ENCODE assay signal across 8 cellular contexts in the genomic region with DNA sequence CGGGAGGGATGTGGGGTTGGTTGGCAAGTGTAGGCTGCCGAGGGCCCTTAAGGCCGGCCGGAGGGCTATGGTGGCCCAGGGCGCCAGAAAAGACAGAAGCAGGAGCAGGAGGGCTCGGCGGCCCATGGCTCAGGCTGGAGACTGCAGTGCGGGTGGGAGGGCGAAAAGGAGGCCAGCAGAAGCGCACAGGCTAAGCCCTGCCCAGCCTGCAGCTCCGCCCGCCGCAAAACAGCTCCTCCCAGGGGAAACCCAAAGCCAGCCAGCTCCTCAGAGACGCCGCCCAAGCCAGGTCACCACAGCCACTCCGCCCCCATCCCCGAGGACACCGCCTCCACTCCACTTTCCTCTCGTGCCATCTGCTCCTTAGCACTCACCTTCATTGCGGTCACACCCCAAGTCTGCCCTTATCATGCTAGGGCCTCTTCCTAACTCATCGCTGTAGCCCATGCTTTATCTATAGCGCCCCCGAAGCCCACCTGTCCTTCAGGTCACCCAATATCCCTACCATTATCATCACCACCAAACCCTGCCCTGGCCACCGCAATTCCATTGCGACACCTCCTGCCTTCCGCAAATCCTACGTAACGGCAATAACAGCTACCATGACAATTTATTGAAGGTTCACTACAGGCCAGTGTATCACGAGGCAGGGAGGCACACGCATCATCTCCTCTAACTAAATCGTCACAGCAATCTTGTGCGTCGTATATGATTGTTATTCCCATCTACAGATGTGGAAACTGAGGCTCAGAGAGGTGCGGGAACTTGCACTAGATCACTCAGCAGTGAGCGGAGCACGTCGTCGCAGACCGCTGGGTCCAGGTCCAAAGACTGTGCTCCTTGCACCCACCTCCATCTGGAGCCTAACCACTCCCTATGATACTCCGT. TPM values are rescaled to one million over a fixed set of nuclear protein-coding genes. Genes with fewer than 3 reads are reported as not detected.
A peak's percentile ranks its signal among the peaks of the same experiment; 100 is the strongest.
DNase-seq lines count a peak whose midpoint lies in the region; ATAC-seq, FAIRE-seq and TF ChIP-seq lines count a peak whose summit lies in the region.

Gene PRCP, minus strand, starts transcription at position 154 of the 888 bp plus-strand sequence. Its CDS starts 28 bp downstream, at position 126.

- TF ChIP-seq POLR2A in H1 (IDR thresholded peaks at IDR 0.05; ENCODE audit: control extremely low read depth in 1 of 2, low read depth in 2 of 2, low read length in 2 of 2), result peak; percentile 35 to 96

- 0 out of 3 replicates have a peak, but pooled peaks of 1 of the 2 experiments have one; percentile 18 for TF ChIP-seq EP300 in H1 (IDR thresholded peaks at IDR 0.05; ENCODE audit: borderline replicate concordance in 1 of 2, low read depth in 2 of 2, low read length in 2 of 2)

- H3K79me2 ChIP-seq in H1 (ENCODE audit: control insufficient read depth in 1 of 2, insufficient read depth in 2 of 2, low read length in 2 of 2), result peaks cover 12 to 59% of the 10 kb centered on the region in 2 experiments

- POLR2A ChIA-PET in CD8-positive, alpha-beta memory T cell (lab: Charles Lee), result interaction anchor here (0.6 to 2.9 kb wide), 19 partner anchors 10 to 386 kb away, joined by 3 to 56 read pairs (median 6); partner anchors contain the start of genes ANKRD42, CCDC90B, PCF11 and RAB30
- POLR2A ChIA-PET in H1 (lab: Charles Lee; ENCODE audit: partially characterized antibody), result interaction anchor here (0.6 to 2.9 kb wide), 12 partner anchors 11 to 385 kb away, joined by 3 to 13 read pairs (median 4); partner anchors contain the start of genes CCDC90B, PCF11 and RAB30

- H3K27ac Mint-ChIP-seq in CD8-positive, alpha-beta memory T cell, result peak within 1 kb of the TSS; percentile 98 to 100 (median 100)

- peaks cover 13% of the 10 kb centered on the region for H3K23me2 ChIP-seq in H1 (ENCODE audit: low read depth, low read length)

- H3K4me2 ChIP-seq in H1 (ENCODE audit: insufficient read depth in 1 of 2, low read depth in 2 of 2, low read length in 2 of 2) (peak within 1 kb of the TSS; percentile 98 to 100), mesenchymal stem cell (ENCODE audit: low read length, poor library complexity, severe bottlenecking) (peak within 1 kb of the TSS; percentile 83)

- H3K36me3 ChIP-seq in CD8-positive, alpha-beta memory T cell (ENCODE audit: insufficient read depth, low read length), result no peaks in the 10 kb centered on the region
- peaks cover 0 to 2% (median 0%) of the 10 kb centered on the region in 4 experiments; a peak in 2 of 8 replicates for H3K36me3 ChIP-seq in H1 (ENCODE audit: control insufficient read depth in 2 of 4, insufficient read depth in 4 of 4, low read length in 3 of 4)
- H3K36me3 ChIP-seq in mesenchymal stem cell (ENCODE audit: control insufficient read depth in 1 of 2, insufficient read depth in 2 of 2, low read depth in 1 of 2, low read length in 2 of 2), result no peaks in the 10 kb centered on the region

- no peaks in the 10 kb centered on the region for H3K9me3 ChIP-seq in CD8-positive, alpha-beta memory T cell (ENCODE audit: low read length)
- H3K9me3 ChIP-seq in H1 (ENCODE audit: insufficient read depth in 2 of 2, low read depth in 1 of 2, low read length in 1 of 2), result no peaks in the 10 kb centered on the region
- no peaks in the 10 kb centered on the region for H3K9me3 ChIP-seq in mesenchymal stem cell (ENCODE audit: control insufficient read depth, low read length)

- peak; percentile 78 for ATAC-seq in GM19467 (IDR thresholded peaks at IDR 0.05; ENCODE audit: unreplicated experiment)

- peaks cover 0 to 3% of the 10 kb centered on the region in 2 experiments for H4K20me1 ChIP-seq in H1 (replicated peaks in 1 of 2; ENCODE audit: control insufficient read depth in 1 of 2, insufficient read depth in 2 of 2, low read length in 2 of 2)

- H3K4me3 ChIP-seq in CD8-positive, alpha-beta memory T cell (ENCODE audit: low read length), result peak within 1 kb of the TSS; percentile 90
- peak within 1 kb of the TSS; percentile 79 to 97 (median 87) for H3K4me3 ChIP-seq in H1 (ENCODE audit: extremely low read depth in 1 of 4, insufficient read depth in 2 of 4, low read depth in 3 of 4, low read length in 4 of 4)
- peak within 1 kb of the TSS; percentile 69 to 91 for H3K4me3 ChIP-seq in mesenchymal stem cell (ENCODE audit: insufficient read depth in 1 of 2, low read depth in 1 of 2, low read length in 2 of 2)

- H3K36me3 Mint-ChIP-seq in CD8-positive, alpha-beta memory T cell, result peaks cover 0 to 12% (median 0%) of the 10 kb centered on the region in 3 donors

- no peak for FAIRE-seq in H1 (lab: Jason Lieb, UNC)

- H2BK12ac ChIP-seq in H1 (ENCODE audit: low read depth, low read length) (peak within 1 kb of the TSS; percentile 12), mesenchymal stem cell (ENCODE audit: low read length in 2 of 2) (peak within 1 kb of the TSS in 1 of 2 experiments; percentile 66)

- H3K27ac ChIP-seq in CD8-positive, alpha-beta memory T cell (ENCODE audit: low read depth, low read length), result peak within 1 kb of the TSS; percentile 96
- H3K27ac ChIP-seq in H1 (ENCODE audit: low read depth, low read length) (peak within 1 kb of the TSS; percentile 46; the same call in 1 of the 2 replicates), mesenchymal stem cell (ENCODE audit: low read length, poor library complexity, severe bottlenecking) (peak within 1 kb of the TSS; percentile 73)

- peaks cover 18% of the 10 kb centered on the region for H3K4me1 ChIP-seq in CD8-positive, alpha-beta memory T cell (ENCODE audit: insufficient read depth, low read length)
- H3K4me1 ChIP-seq in H1 (replicated peaks in 1 of 4; ENCODE audit: control insufficient read depth in 3 of 4, insufficient read depth in 4 of 4, low read length in 3 of 4) (peaks cover 0 to 7% (median 5%) of the 10 kb centered on the region in 4 experiments; a peak in 5 of 7 replicates), mesenchymal stem cell (ENCODE audit: control insufficient read depth, insufficient read depth, low read depth, low read length) (peaks cover 2% of the 10 kb centered on the region)

- no peak within 1 kb of the TSS for H3K4ac ChIP-seq in H1 (replicated peaks; ENCODE audit: insufficient read length, low read depth, low read length)
- H3K4ac ChIP-seq in mesenchymal stem cell (ENCODE audit: low read depth in 1 of 2, low read length in 2 of 2), result peak within 1 kb of the TSS in 1 of 2 experiments; percentile 82

- H3K9ac ChIP-seq in H1 (replicated peaks in 1 of 4; ENCODE audit: extremely low read depth in 1 of 4, low read depth in 3 of 4, low read length in 3 of 4), result peak within 1 kb of the TSS; percentile 64 to 85 (median 70)
- H3K9ac ChIP-seq in mesenchymal stem cell (ENCODE audit: low read length), result peak within 1 kb of the TSS; percentile 95

- no peak for TF ChIP-seq RAD21 in H1 (IDR thresholded peaks at IDR 0.05 in 1 of 2, conservative IDR thresholded peaks at IDR 0.05 in 1 of 2; ENCODE audit: low read depth in 2 of 2, low read length in 2 of 2)

- peak within 1 kb of the TSS; percentile 95 for H3K18ac ChIP-seq in H1 (ENCODE audit: extremely low read depth, low read length)
- H3K18ac ChIP-seq in mesenchymal stem cell (ENCODE audit: low read depth in 1 of 2, low read length in 2 of 2), result peak within 1 kb of the TSS; percentile 34 to 94

- peak within 1 kb of the TSS; percentile 21 for H3K56ac ChIP-seq in H1 (replicated peaks; ENCODE audit: insufficient read length, low read depth, low read length)

- peaks cover 41 to 54% (median 54%) of the 10 kb centered on the region in 3 donors for H3K4me1 Mint-ChIP-seq in CD8-positive, alpha-beta memory T cell

- peak within 1 kb of the TSS; percentile 75; the same call in 1 of the 2 replicates for H4K8ac ChIP-seq in H1 (ENCODE audit: extremely low read depth, insufficient read depth, low read length)
- H4K8ac ChIP-seq in mesenchymal stem cell (ENCODE audit: low read length), result peak within 1 kb of the TSS; percentile 94

- WGBS in H1 (ENCODE audit: extremely low coverage in 1 of 2, insufficient coverage in 1 of 2, insufficient read length in 1 of 2, insufficient replicate concordance in 2 of 2, low coverage in 1 of 2, low lambda C conversion rate in 2 of 2, missing lambda C conversion rate in 1 of 2), 2 experiments, result 1% methylated on average over 40 of the region's 40 CpGs; no CpG with 5 or more reads in 1 of the 2 experiments
- WGBS in mesenchymal stem cell, result under 1% methylated on average over 40 of the region's 40 CpGs

- H3K27me3 Mint-ChIP-seq in CD8-positive, alpha-beta memory T cell, result no peaks in the 10 kb centered on the region

- H3K23ac ChIP-seq in H1 (ENCODE audit: insufficient read length) (no peak within 1 kb of the TSS), mesenchymal stem cell (ENCODE audit: low read length in 2 of 2) (no peak within 1 kb of the TSS)

- H2BK20ac ChIP-seq in H1 (ENCODE audit: low read length), result no peak within 1 kb of the TSS

- no peaks in the 10 kb centered on the region for H3K9me3 Mint-ChIP-seq in CD8-positive, alpha-beta memory T cell

- CTCF ChIA-PET in CD8-positive, alpha-beta memory T cell (lab: Charles Lee), result interaction anchor here (0.6 to 4.0 kb wide), 15 partner anchors 15 to 392 kb away, joined by 3 to 31 read pairs (median 6); partner anchors contain the start of genes ANKRD42 and PCF11
- CTCF ChIA-PET in H1 (lab: Charles Lee; ENCODE audit: partially characterized antibody), result interaction anchor here (0.6 to 8.2 kb wide), 10 partner anchors 9 to 215 kb away, joined by 3 to 82 read pairs (median 4); no protein-coding TSS in a partner anchor

- peak within 1 kb of the TSS; percentile 39 for H4K5ac ChIP-seq in H1 (ENCODE audit: insufficient read length, low read depth, low read length)

- no peak within 1 kb of the TSS for H3K14ac ChIP-seq in H1 (ENCODE audit: insufficient read length)
- peak within 1 kb of the TSS in 1 of 2 experiments; percentile 87 for H3K14ac ChIP-seq in mesenchymal stem cell (ENCODE audit: low read length in 2 of 2)

- no peaks in the 10 kb centered on the region for H3K27me3 ChIP-seq in CD8-positive, alpha-beta memory T cell (ENCODE audit: insufficient read depth, low read length, poor library complexity, severe bottlenecking)
- H3K27me3 ChIP-seq in H1 (replicated peaks in 1 of 4; ENCODE audit: control insufficient read depth in 3 of 4, extremely low read depth in 1 of 4, insufficient read depth in 3 of 4, low read length in 3 of 4) (no peaks in the 10 kb centered on the region), mesenchymal stem cell (ENCODE audit: control insufficient read depth in 1 of 2, insufficient read depth in 1 of 2, low read length in 2 of 2) (no peaks in the 10 kb centered on the region)

- H2BK5ac ChIP-seq in H1 (ENCODE audit: low read depth, low read length) (peak within 1 kb of the TSS; percentile 38; the same call in 1 of the 2 replicates), mesenchymal stem cell (ENCODE audit: low read depth, low read length, poor library complexity, severe bottlenecking) (no peak within 1 kb of the TSS)

- TF ChIP-seq CTCF in H1 (IDR thresholded peaks at IDR 0.05; ENCODE audit: control extremely low read depth in 1 of 3, insufficient read depth in 1 of 3, low read depth in 1 of 3, low read length in 3 of 3), result peak in 1 of 3 experiments; percentile 4; a peak in 2 of 4 replicates

- no peak within 1 kb of the TSS for H2BK15ac ChIP-seq in H1 (ENCODE audit: low read length)
- H2BK15ac ChIP-seq in mesenchymal stem cell (ENCODE audit: low read depth, poor library complexity, severe bottlenecking), result peak within 1 kb of the TSS; percentile 12

- H3K79me1 ChIP-seq in H1 (ENCODE audit: low read depth, low read length) (peaks cover 3% of the 10 kb centered on the region), mesenchymal stem cell (replicated peaks; ENCODE audit: low read length, poor library complexity, severe bottlenecking) (peaks cover 28% of the 10 kb centered on the region)

- H2BK120ac ChIP-seq in H1 (replicated peaks; ENCODE audit: low read depth, low read length), result no peak within 1 kb of the TSS
- no peak within 1 kb of the TSS for H2BK120ac ChIP-seq in mesenchymal stem cell (ENCODE audit: low read depth, low read length)

- H2AK5ac ChIP-seq in H1 (ENCODE audit: low read depth, low read length) (peak within 1 kb of the TSS; percentile 9; the same call in 1 of the 2 replicates), mesenchymal stem cell (ENCODE audit: low read length, severe bottlenecking) (no peak within 1 kb of the TSS)

- DNase-seq in CD8-positive, alpha-beta memory T cell, result peak; percentile 91 to 95 (median 91)
- DNase-seq in HS-27A (ENCODE audit: low read depth), result peak; percentile 66
- peak; percentile 91 for DNase-seq in NK-92 treated with Interleukin-12 subunit alpha and Interleukin-12 subunit beta, amount 100 ng/mL, for 24 hours (lab: John Stamatoyannopoulos, UW)
- DNase-seq in activated CD8-positive, alpha-beta memory T cell treated with anti-CD3 and anti-CD28 coated beads for 4 hours (ENCODE audit: low read depth in 2 of 2), result peak; percentile 81 to 86
- DNase-seq in H1 (ENCODE audit: low read depth in 1 of 2, low spot score in 2 of 2), result peak; percentile 78 to 89
- DNase-seq in mesenchymal stem cell, result peak; percentile 95
- peak; percentile 84 for DNase-seq in stimulated activated CD8-positive, alpha-beta memory T cell treated with anti-CD3 and anti-CD28 coated beads, Interleukin-12 subunit alpha, Interleukin-12 subunit beta, amount 100 ng/mL, for 4 hours (ENCODE audit: low read depth)

- H2AFZ ChIP-seq in H1 (ENCODE audit: low read length) (peak within 1 kb of the TSS; percentile 99), mesenchymal stem cell (ENCODE audit: low read depth, low read length) (peak within 1 kb of the TSS; percentile 99)

- H4K91ac ChIP-seq in H1 (replicated peaks; ENCODE audit: insufficient read length, low read length), result no peak within 1 kb of the TSS
- peak within 1 kb of the TSS; percentile 87 for H4K91ac ChIP-seq in mesenchymal stem cell (ENCODE audit: low read length)

- H3K4me3 Mint-ChIP-seq in CD8-positive, alpha-beta memory T cell, result peak within 1 kb of the TSS; percentile 89 to 100 (median 97)

RNA-seq across cellular contexts. Expression of gene PRCP, which starts in this region (rescaled TPM):
- total RNA-seq in CD8-positive, alpha-beta memory T cell, result 10 to 100 TPM; 26.5 to 27.1 TPM
- 37.1 TPM for polyA plus RNA-seq in CD8-positive, alpha-beta memory T cell
- 62.6 and 63.8 TPM in 2 replicates for total RNA-seq in H1 (2021; fragmentation: NEBNext Ultra II Directional; extraction: Animal tissue kit (Norgen Biotek cat#: 25700))
- polyA plus RNA-seq in H1 (2011; rRNA removed), result 44.2 and 84.4 TPM in 2 replicates
- polyA plus RNA-seq in H1 (2011; cell fraction: cytosol; rRNA removed), result 61.6 TPM
- 24.4 TPM for polyA plus RNA-seq in H1 (2011; cell fraction: nucleus; rRNA removed)
- 53.0 to 122 TPM (median 59.7 TPM) in 4 replicates for polyA plus RNA-seq in H1 (2012, experiment 1 of 2)
- polyA plus RNA-seq in H1 (2012, experiment 2 of 2), result 34.4 TPM
- 90.8 TPM for polyA plus RNA-seq in H1 (2013, experiment 1 of 2)
- polyA plus RNA-seq in H1 (2013, experiment 2 of 2), result 95.5 TPM
- polyA minus RNA-seq in H1 (2011; rRNA and poly(A)+ RNA removed), result 45.8 and 58.1 TPM in 2 replicates
- polyA minus RNA-seq in H1 (2011; cell fraction: cytosol; rRNA and poly(A)+ RNA removed), result 43.3 TPM
- 26.4 TPM for polyA minus RNA-seq in H1 (2011; cell fraction: nucleus; rRNA and poly(A)+ RNA removed)
- polyA plus RNA-seq in mesenchymal stem cell (2013, experiment 1 of 2), result 68.1 TPM
- 71.3 TPM for polyA plus RNA-seq in mesenchymal stem cell (2013, experiment 2 of 2)

Comparison
In these comparisons a context has a peak if more than half of its experiments do, and no peak if none do; other contexts are left out.
1. Peak in every context shown above with its lines: DNase-seq, ATAC-seq, H3K4me3 ChIP-seq and H3K27ac ChIP-seq.
2. H3K27ac ChIP-seq: peak in every context shown above with its lines; median percentile 96 in CD8-positive, alpha-beta memory T cell; 73 in mesenchymal stem cell; 46 in H1.